Comparison of ENCODE assay signal across 10 cellular contexts in genomic region chr1:2134232-2134603, GRCh38.
A peak's percentile ranks its signal among the peaks of the same experiment; 100 is the strongest.
DNase-seq lines count a peak whose midpoint lies in the region; ATAC-seq and TF ChIP-seq lines count a peak whose summit lies in the region.
"Had no signal": no experiment of that assay in that cellular context is flagged by ENCODE, and none has a peak within 500 bp of the region (broad histone marks: within the 10 kb centered on the region; RNA-seq: fewer than 3 reads in every experiment).

No MANE protein-coding gene starts in this region.

- no peaks in the 10 kb centered on the region for H3K36me3 Mint-ChIP-seq in CD14-positive monocyte
- no peaks in the 10 kb centered on the region for H3K36me3 Mint-ChIP-seq in activated CD4-positive, alpha-beta memory T cell treated with anti-CD3 and anti-CD28 coated beads for 36 hours

- H3K79me2 ChIP-seq in trophoblast cell (ENCODE audit: control insufficient read depth, insufficient read depth, low read length, poor library complexity) = peaks cover 17% of the 10 kb centered on the region

- TF ChIP-seq EP300 in gastroesophageal sphincter (IDR thresholded peaks at IDR 0.05) = no peak

- WGBS in gastroesophageal sphincter (ENCODE audit: low coverage in 1 of 2), 2 donors = 86 to 87% methylated on average over 8 to 10 of the region's 10 CpGs
- WGBS in trophoblast cell (ENCODE audit: extremely low coverage, insufficient coverage, insufficient read length) = no CpG with 5 or more reads among the region's 10 CpGs

- H3K4me1 ChIP-seq in gastroesophageal sphincter (peaks cover 0 to 34% (median 5%) of the 10 kb centered on the region in 3 donors), trophoblast cell (ENCODE audit: control insufficient read depth in 1 of 2, insufficient read depth in 2 of 2, low read length in 2 of 2) (peaks cover 35 to 41% of the 10 kb centered on the region in 2 experiments)

- no peak overlapping the region for H3K9ac ChIP-seq in trophoblast cell (ENCODE audit: low read length)

- no peak for TF ChIP-seq POLR2A in gastroesophageal sphincter (IDR thresholded peaks at IDR 0.05)

- H2AFZ ChIP-seq in trophoblast cell (ENCODE audit: insufficient read depth, low read length, poor library complexity) = no peak overlapping the region

- H3K14ac ChIP-seq in trophoblast cell (ENCODE audit: low read length) = peak overlapping the region; percentile 93

- peak overlapping the region in 4 of 7 donors; percentile 25 to 78 (median 59) for H3K27ac Mint-ChIP-seq in CD14-positive monocyte
- no peak overlapping the region for H3K27ac Mint-ChIP-seq in activated CD4-positive, alpha-beta memory T cell treated with anti-CD3 and anti-CD28 coated beads for 36 hours

- DNase-seq in CD14-positive monocyte (ENCODE audit: low spot score) (no peak), RPMI7951 (ENCODE audit: low read depth) (peak; percentile 50), trophoblast cell (no peak), MG63 (no peak), HCEC 1CT (no peak)
- no peak for DNase-seq in activated CD4-positive, alpha-beta memory T cell treated with anti-CD3 and anti-CD28 coated beads for 36 hours
- DNase-seq: activated CD4-positive, alpha-beta T cell treated with anti-CD3 and anti-CD28 coated beads, Interleukin-2, amount 50 U/mL, for 1 hour; NCI-H524 had no signal

- intact Hi-C loops in CD14-positive monocyte (cut with micrococcal nuclease) = loop anchor here (5.0 to 10.0 kb wide), 5 partner anchors 38 to 413 kb away; partner anchors contain the start of genes PEX10 (in 2 of the 2), CALML6 (in 1 of the 2), FAAP20 (in 1 of the 2) and TMEM52 (in 1 of the 2)
- intact Hi-C loops in activated CD4-positive, alpha-beta memory T cell treated with anti-CD3 and anti-CD28 coated beads for 36 hours (cut with micrococcal nuclease) = no loop called here

- POLR2A ChIA-PET in activated CD4-positive, alpha-beta memory T cell treated with anti-CD3 and anti-CD28 coated beads for 36 hours (lab: Charles Lee) = no interaction called here

- peak overlapping the region; percentile 15 for H2AK5ac ChIP-seq in trophoblast cell (ENCODE audit: low read length)

- peaks cover 12% of the 10 kb centered on the region for H3K4me1 Mint-ChIP-seq in CD14-positive monocyte
- peaks cover 19% of the 10 kb centered on the region for H3K4me1 Mint-ChIP-seq in activated CD4-positive, alpha-beta memory T cell treated with anti-CD3 and anti-CD28 coated beads for 36 hours (ENCODE audit: low read depth)

- H4K8ac ChIP-seq in trophoblast cell (ENCODE audit: low read depth, low read length) = peak overlapping the region; percentile 90

- H3K9me3 Mint-ChIP-seq in CD14-positive monocyte = peaks cover 0 to 1% (median 0%) of the 10 kb centered on the region in 7 donors
- H3K9me3 Mint-ChIP-seq in activated CD4-positive, alpha-beta memory T cell treated with anti-CD3 and anti-CD28 coated beads for 36 hours = no peaks in the 10 kb centered on the region

- H2BK5ac ChIP-seq in trophoblast cell (ENCODE audit: low read depth, low read length, poor library complexity) = peak overlapping the region; percentile 94

- H3K4me3 Mint-ChIP-seq in CD14-positive monocyte = no peak overlapping the region
- H3K4me3 Mint-ChIP-seq in activated CD4-positive, alpha-beta memory T cell treated with anti-CD3 and anti-CD28 coated beads for 36 hours = no peak overlapping the region

- no peaks in the 10 kb centered on the region for H3K27me3 ChIP-seq in gastroesophageal sphincter
- no peaks in the 10 kb centered on the region for H3K27me3 ChIP-seq in trophoblast cell (ENCODE audit: insufficient read depth, low read length)
- H3K27me3 ChIP-seq in MG63 = no peaks in the 10 kb centered on the region

- no peaks in the 10 kb centered on the region for H3K9me3 ChIP-seq in gastroesophageal sphincter
- no peaks in the 10 kb centered on the region for H3K9me3 ChIP-seq in trophoblast cell (ENCODE audit: insufficient read depth, low read depth, low read length)
- H3K9me3 ChIP-seq in MG63 = no peaks in the 10 kb centered on the region

- H3K27ac ChIP-seq in gastroesophageal sphincter (peak overlapping the region; percentile 88 to 96 (median 92)), trophoblast cell (ENCODE audit: low read depth, low read length) (peak overlapping the region; percentile 98)

- peak overlapping the region; percentile 94 for H2BK120ac ChIP-seq in trophoblast cell (ENCODE audit: insufficient read depth, low read length, poor library complexity)

- peak overlapping the region; percentile 90 for H3K4ac ChIP-seq in trophoblast cell (ENCODE audit: low read depth, low read length)

- no peak overlapping the region for H3K23ac ChIP-seq in trophoblast cell (ENCODE audit: low read length)

- H3K79me1 ChIP-seq in trophoblast cell (ENCODE audit: low read length) = peaks cover 33% of the 10 kb centered on the region

- H3K36me3 ChIP-seq in gastroesophageal sphincter (no peaks in the 10 kb centered on the region), trophoblast cell (ENCODE audit: control insufficient read depth in 1 of 2, insufficient read depth in 2 of 2, low read length in 2 of 2) (peaks cover 20 to 21% of the 10 kb centered on the region in 2 experiments), MG63 (no peaks in the 10 kb centered on the region)

- peak overlapping the region; percentile 89 for H2BK12ac ChIP-seq in trophoblast cell (ENCODE audit: low read length)

- ATAC-seq in gastroesophageal sphincter (no peak), HG03565 (IDR thresholded peaks at IDR 0.05; ENCODE audit: unreplicated experiment) (no peak)

- CTCF ChIA-PET in activated CD4-positive, alpha-beta memory T cell treated with anti-CD3 and anti-CD28 coated beads for 36 hours (lab: Charles Lee) = no interaction called here

- peak overlapping the region; percentile 95 for H3K18ac ChIP-seq in trophoblast cell (ENCODE audit: low read length)

- peak overlapping the region; percentile 98 for H4K91ac ChIP-seq in trophoblast cell (ENCODE audit: low read depth, low read length)

- no peak overlapping the region for H4K12ac ChIP-seq in trophoblast cell (ENCODE audit: low read depth, low read length)

- peaks cover 6 to 15% (median 10%) of the 10 kb centered on the region in 3 donors for H3K27me3 Mint-ChIP-seq in CD14-positive monocyte (ENCODE audit: low read depth in 3 of 3)
- no peaks in the 10 kb centered on the region for H3K27me3 Mint-ChIP-seq in activated CD4-positive, alpha-beta memory T cell treated with anti-CD3 and anti-CD28 coated beads for 36 hours

- H3K4me3 ChIP-seq in gastroesophageal sphincter (no peak overlapping the region), trophoblast cell (ENCODE audit: low read depth, low read length) (no peak overlapping the region), MG63 (no peak overlapping the region)

- TF ChIP-seq CTCF in CD14-positive monocyte (IDR thresholded peaks at IDR 0.05) (no peak), gastroesophageal sphincter (IDR thresholded peaks at IDR 0.05) (no peak)

- H3K4me2 ChIP-seq in trophoblast cell (ENCODE audit: low read length) = no peak overlapping the region
